In genomic region chr1:208686592-208686991, GRCh38 we compare ENCODE assay signal across 28 cellular contexts.
"Had no signal": no experiment of that assay in that cellular context is flagged by ENCODE, and none has a peak within 500 bp of the region (broad histone marks: within the 10 kb centered on the region; RNA-seq: fewer than 3 reads in every experiment).

No MANE protein-coding gene starts in this region.

- H3K9ac ChIP-seq: neural progenitor cell, parathyroid adenoma had no signal

- H3K79me2 ChIP-seq: parathyroid adenoma had no signal

- H3K27me3 Mint-ChIP-seq: progenitor cell of endocrine pancreas had no signal

- H3K36me3 ChIP-seq: neural progenitor cell, ovary, right lobe of liver, sigmoid colon, stomach, thoracic aorta, thyroid gland, tibial nerve, upper lobe of left lung, vagina had no signal

- H3K4me2 ChIP-seq: neural progenitor cell had no signal

- H3K4me1 Mint-ChIP-seq: natural killer cell; neural progenitor cell; stimulated activated effector memory CD8-positive, alpha-beta T cell treated with anti-CD3 and anti-CD28 coated beads, Interleukin-12 subunit alpha, Interleukin-12 subunit beta, amount 100 ng/mL, for 72 hours; stimulated activated naive B cell treated with anti-CD40 and anti-IgM and Interleukin-4, amounts not matched to agents 10 μg/mL and 1 μg/mL and 100 μg/mL, for 72 hours had no signal

- H3K27ac Mint-ChIP-seq: natural killer cell; nephron; neural progenitor cell; progenitor cell of endocrine pancreas; stimulated activated effector memory CD8-positive, alpha-beta T cell treated with anti-CD3 and anti-CD28 coated beads, Interleukin-12 subunit alpha, Interleukin-12 subunit beta, amount 100 ng/mL, for 72 hours; stimulated activated naive B cell treated with anti-CD40 and anti-IgM and Interleukin-4, amounts not matched to agents 10 μg/mL and 1 μg/mL and 100 μg/mL, for 72 hours; stimulated activated naive CD8-positive, alpha-beta T cell treated with anti-CD3 and anti-CD28 coated beads, Interleukin-15, Interleukin-2, amounts not matched to agents 100 ng/mL and 50 ng/mL, for 24 hours had no signal

- H3K27ac ChIP-seq: neural progenitor cell, ovary, parathyroid adenoma, psoas muscle, right lobe of liver, sigmoid colon, stomach, thoracic aorta, thyroid gland, tibial nerve, upper lobe of left lung, vagina had no signal

- H3K36me3 Mint-ChIP-seq: natural killer cell; neural progenitor cell; stimulated activated effector memory CD8-positive, alpha-beta T cell treated with anti-CD3 and anti-CD28 coated beads, Interleukin-12 subunit alpha, Interleukin-12 subunit beta, amount 100 ng/mL, for 72 hours; stimulated activated naive B cell treated with anti-CD40 and anti-IgM and Interleukin-4, amounts not matched to agents 10 μg/mL and 1 μg/mL and 100 μg/mL, for 72 hours had no signal

- H2AFZ ChIP-seq: neural progenitor cell, parathyroid adenoma had no signal

- H3K4me1 ChIP-seq: neural progenitor cell, parathyroid adenoma, psoas muscle, right lobe of liver, sigmoid colon, stomach, thyroid gland, upper lobe of left lung, vagina had no signal

- DNase-seq: natural killer cell; occipital lobe; ovary; posterior cingulate gyrus; psoas muscle; right cardiac atrium; right lobe of liver; sigmoid colon; small intestine; stimulated activated CD4-positive, alpha-beta T cell treated with anti-CD3 and anti-CD28 coated beads, Interleukin-15, amount 100 ng/mL, for 24 hours; stimulated activated CD4-positive, alpha-beta T cell treated with anti-CD3 and anti-CD28 coated beads, Interleukin-2, amount 100 ng/mL, for 24 hours; stimulated activated CD4-positive, alpha-beta T cell treated with anti-CD3 and anti-CD28 coated beads, Interleukin-2, amount 100 ng/mL, for 48 hours; stimulated activated CD4-positive, alpha-beta T cell treated with anti-CD3 and anti-CD28 coated beads, Interleukin-4, amount 100 ng/mL, for 24 hours; stimulated activated naive B cell treated with anti-CD40 and anti-IgM and Interleukin-4, amounts not matched to agents 10 μg/mL and 1 μg/mL and 100 μg/mL, for 72 hours; stimulated activated naive CD4-positive, alpha-beta T cell treated with Interleukin-2 at 50 U/mL for 16 hours; stomach; thyroid gland; trophoblast cell; upper lobe of left lung had no signal

- H3K4me3 ChIP-seq: neural progenitor cell, ovary, psoas muscle, right lobe of liver, sigmoid colon, stomach, thoracic aorta, thyroid gland, tibial nerve, upper lobe of left lung, vagina had no signal

- H3K4me3 Mint-ChIP-seq: natural killer cell; nephron; neural progenitor cell; stimulated activated effector memory CD8-positive, alpha-beta T cell treated with anti-CD3 and anti-CD28 coated beads, Interleukin-12 subunit alpha, Interleukin-12 subunit beta, amount 100 ng/mL, for 72 hours; stimulated activated naive B cell treated with anti-CD40 and anti-IgM and Interleukin-4, amounts not matched to agents 10 μg/mL and 1 μg/mL and 100 μg/mL, for 72 hours; stimulated activated naive CD8-positive, alpha-beta T cell treated with anti-CD3 and anti-CD28 coated beads, Interleukin-15, Interleukin-2, amounts not matched to agents 100 ng/mL and 50 ng/mL, for 24 hours had no signal

- H3K9me3 ChIP-seq: ovary, psoas muscle, right lobe of liver, sigmoid colon, stomach, thoracic aorta, thyroid gland, tibial nerve, upper lobe of left lung, vagina had no signal

- H3K9me3 Mint-ChIP-seq: nephron; neural progenitor cell; stimulated activated naive B cell treated with anti-CD40 and anti-IgM and Interleukin-4, amounts not matched to agents 10 μg/mL and 1 μg/mL and 100 μg/mL, for 72 hours had no signal

- H3K27me3 ChIP-seq: neural progenitor cell, ovary, right lobe of liver, sigmoid colon, stomach, thyroid gland, tibial nerve, upper lobe of left lung, vagina had no signal

- ATAC-seq: natural killer cell; psoas muscle; right cardiac atrium; right lobe of liver; stimulated activated effector memory CD8-positive, alpha-beta T cell treated with anti-CD3 and anti-CD28 coated beads, Interleukin-12 subunit alpha, Interleukin-12 subunit beta, amount 100 ng/mL, for 72 hours; stimulated activated naive B cell treated with anti-CD40 and anti-IgM and Interleukin-4, amounts not matched to agents 10 μg/mL and 1 μg/mL and 100 μg/mL, for 72 hours had no signal
